In the genomic region with DNA sequence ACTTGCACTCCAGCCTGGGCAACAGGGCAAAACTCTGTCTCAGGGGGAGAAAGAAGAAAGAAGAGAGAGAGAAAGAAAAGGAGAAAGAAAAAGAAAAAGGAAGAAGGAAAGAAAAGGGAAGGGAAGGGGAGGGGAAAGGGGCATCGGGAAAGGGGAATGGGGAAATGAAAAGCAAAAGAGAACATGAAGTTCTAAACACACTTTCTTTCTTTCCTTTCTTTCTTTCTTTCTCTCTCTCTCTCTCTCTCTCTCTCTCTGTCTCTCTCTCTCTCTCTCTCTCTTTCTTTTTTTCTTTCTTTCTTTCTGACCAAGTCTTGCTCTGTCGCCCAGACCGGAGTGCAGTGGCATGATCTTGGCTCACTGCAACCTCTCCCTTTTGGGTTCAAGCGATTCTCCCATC, we compare ENCODE assay signal across 23 cellular contexts.
"Had no signal": no experiment of that assay in that cellular context is flagged by ENCODE, and none has a peak within 500 bp of the region (broad histone marks: within the 10 kb centered on the region; RNA-seq: fewer than 3 reads in every experiment).

No MANE protein-coding gene starts in this region.

- H3K27ac ChIP-seq: SJSA1, SK-N-MC had no signal

- H3K9me3 ChIP-seq: MG63, SJSA1 had no signal

- H3K4me1 ChIP-seq: SJSA1 had no signal

- DNase-seq: IMR-90, Karpas-422, KG1, MG63, NCI-H1092, NCI-H1105 treated with DMSO at 0.1 percent for 48 hours, NCI-H1417 treated with DMSO at 0.1 percent for 48 hours, NCI-H187, NCI-H2029, NCI-H2081 treated with DMSO at 0.1 percent for 48 hours, NCI-H2171, NCI-H226, NCI-H446, NCI-H510A, NCI-H524 treated with DMSO at 0.1 percent for 48 hours, NCI-H69, NCI-H774, Right ventricle myocardium superior, RPMI8226, SIG-M5 had no signal

- ATAC-seq: HepG2 had no signal

- H3K27me3 ChIP-seq: MG63, SJSA1 had no signal
